Comparison of ENCODE assay signal across 13 cellular contexts in genomic region chr1:86504130-86504479, GRCh38. TPM values are rescaled to one million over a fixed set of nuclear protein-coding genes. Genes with fewer than 3 reads are reported as not detected.
DNase-seq lines count a peak whose midpoint lies in the region; ATAC-seq and TF ChIP-seq lines count a peak whose summit lies in the region.
"Had no signal": no experiment of that assay in that cellular context is flagged by ENCODE, and none has a peak within 500 bp of the region (broad histone marks: within the 10 kb centered on the region; RNA-seq: fewer than 3 reads in every experiment).

No MANE protein-coding gene starts in this region.

- H3K36me3 ChIP-seq in endodermal cell (ENCODE audit: control insufficient read depth, insufficient read depth, low read length), result no peaks in the 10 kb centered on the region
- H3K36me3 ChIP-seq in upper lobe of left lung, result no peaks in the 10 kb centered on the region

- CTCF ChIA-PET in activated CD4-positive, alpha-beta T cell treated with anti-CD3 and anti-CD28 coated beads for 36 hours (lab: Charles Lee), result interaction anchor here (0.6 to 3.5 kb wide), 10 partner anchors 12 to 578 kb away, joined by 3 to 18 read pairs (median 4); partner anchors contain the start of gene SH3GLB1

- no peak for TF ChIP-seq CTCF in endodermal cell (conservative IDR thresholded peaks at IDR 0.05)
- no peak for TF ChIP-seq CTCF in upper lobe of left lung (IDR thresholded peaks at IDR 0.05)

- TF ChIP-seq POLR2A in upper lobe of left lung (IDR thresholded peaks at IDR 0.05), result no peak

- H3K9me3 ChIP-seq in endodermal cell (ENCODE audit: control insufficient read depth, low read length) (peaks cover 3% of the 10 kb centered on the region), upper lobe of left lung (no peaks in the 10 kb centered on the region)

- POLR2A ChIA-PET in activated CD4-positive, alpha-beta T cell treated with anti-CD3 and anti-CD28 coated beads for 36 hours (lab: Charles Lee), result no interaction called here

- no peak overlapping the region for H3K9ac ChIP-seq in endodermal cell (ENCODE audit: extremely low read depth, low read length, poor library complexity, severe bottlenecking)

- peak; percentile 24 for ATAC-seq in activated CD4-positive, alpha-beta T cell treated with anti-CD3 and anti-CD28 coated beads for 36 hours
- ATAC-seq in upper lobe of left lung (ENCODE audit: low FRiP score in 2 of 2), result peak; percentile 16 to 74
- ATAC-seq: HCT116 had no signal

- H3K27ac Mint-ChIP-seq in activated CD4-positive, alpha-beta T cell treated with anti-CD3 and anti-CD28 coated beads for 36 hours, result no peak overlapping the region
- peak overlapping the region; percentile 99 for H3K27ac Mint-ChIP-seq in endodermal cell

- no peak overlapping the region for H3K4me3 Mint-ChIP-seq in activated CD4-positive, alpha-beta T cell treated with anti-CD3 and anti-CD28 coated beads for 36 hours
- peak overlapping the region; percentile 80 for H3K4me3 Mint-ChIP-seq in endodermal cell

- peaks cover 7% of the 10 kb centered on the region for H3K27me3 Mint-ChIP-seq in activated CD4-positive, alpha-beta T cell treated with anti-CD3 and anti-CD28 coated beads for 36 hours
- no peaks in the 10 kb centered on the region for H3K27me3 Mint-ChIP-seq in endodermal cell (ENCODE audit: insufficient read depth)

- WGBS in endodermal cell (ENCODE audit: insufficient coverage in 1 of 2, insufficient read length in 1 of 2), 2 experiments, result 87% methylated on average over 9 of the region's 9 CpGs; no CpG with 5 or more reads in 1 of the 2 experiments
- WGBS in upper lobe of left lung, 2 donors, result 38 to 49% methylated on average over 9 of the region's 9 CpGs

- H3K4me1 Mint-ChIP-seq in activated CD4-positive, alpha-beta T cell treated with anti-CD3 and anti-CD28 coated beads for 36 hours, result peaks cover 5% of the 10 kb centered on the region
- H3K4me1 Mint-ChIP-seq in endodermal cell, result peaks cover 43% of the 10 kb centered on the region

- TF ChIP-seq EP300 in upper lobe of left lung (IDR thresholded peaks at IDR 0.05), result peak in 1 of 4 donors; percentile 35

- H3K27me3 ChIP-seq in endodermal cell (ENCODE audit: control insufficient read depth, insufficient read depth, low read length, poor library complexity, severe bottlenecking) (no peaks in the 10 kb centered on the region), upper lobe of left lung (no peaks in the 10 kb centered on the region)

- no peaks in the 10 kb centered on the region for H3K36me3 Mint-ChIP-seq in activated CD4-positive, alpha-beta T cell treated with anti-CD3 and anti-CD28 coated beads for 36 hours (ENCODE audit: low read depth)
- no peaks in the 10 kb centered on the region for H3K36me3 Mint-ChIP-seq in endodermal cell (ENCODE audit: low read depth)

- intact Hi-C loops in activated CD4-positive, alpha-beta T cell treated with anti-CD3 and anti-CD28 coated beads for 36 hours (cut with DNase I, micrococcal nuclease), result loop anchor here (5.0 to 10.0 kb wide), 4 partner anchors 107 to 581 kb away; partner anchors contain the start of gene ODF2L (in 2 of the 2)

- H3K27ac ChIP-seq in endodermal cell (ENCODE audit: low read depth, low read length) (no peak overlapping the region), upper lobe of left lung (peak overlapping the region; percentile 39 to 81 (median 57))

- H3K4me3 ChIP-seq in endodermal cell (ENCODE audit: low read length) (no peak overlapping the region), upper lobe of left lung (peak overlapping the region in 3 of 4 donors; percentile 13 to 46 (median 34))

- no peak for DNase-seq in activated CD4-positive, alpha-beta T cell treated with anti-CD3 and anti-CD28 coated beads for 36 hours
- DNase-seq in activated CD4-positive, alpha-beta T cell treated with anti-CD3 and anti-CD28 coated beads, Interleukin-2, amount 50 U/mL, for 48 hours, result no peak
- DNase-seq in endodermal cell (peak; percentile 59), medulla oblongata (ENCODE audit: extremely low spot score) (peak; percentile 52), upper lobe of left lung (peak in 1 of 2 donors; percentile 65), A172 (ENCODE audit: low spot score) (no peak), HCEC 1CT (no peak)
- DNase-seq in activated CD4-positive, alpha-beta T cell treated with anti-CD3 and anti-CD28 coated beads for 4 hours, result no peak
- DNase-seq: activated effector memory CD4-positive, alpha-beta T cell treated with Interleukin-2 at 50 U/mL for 16 hours; NCI-H1092 had no signal

- H3K4me1 ChIP-seq in endodermal cell (ENCODE audit: control insufficient read depth, insufficient read depth, low read length) (peaks cover 15% of the 10 kb centered on the region), upper lobe of left lung (peaks cover 0 to 36% (median 12%) of the 10 kb centered on the region in 4 donors)

- no peaks in the 10 kb centered on the region for H3K9me3 Mint-ChIP-seq in activated CD4-positive, alpha-beta T cell treated with anti-CD3 and anti-CD28 coated beads for 36 hours (ENCODE audit: low read depth)
- no peaks in the 10 kb centered on the region for H3K9me3 Mint-ChIP-seq in endodermal cell

RNA-seq across cellular contexts. Expression of gene CLCA1, which starts 35.4 kb away (rescaled TPM):
- not detected for total RNA-seq in activated CD4-positive, alpha-beta T cell treated with anti-CD3 and anti-CD28 coated beads for 36 hours
- total RNA-seq in endodermal cell (under 1 TPM; 0.24 to 0.60 TPM), upper lobe of left lung (under 1 TPM in 2 of 6 donors, not detected in 4; 0.11 to 0.27 TPM)
- 0.11 TPM for polyA plus RNA-seq in endodermal cell (2013, experiment 1 of 2)
- not detected for polyA plus RNA-seq in endodermal cell (2013, experiment 2 of 2)
- not detected in 2 replicates for total RNA-seq in A172 (2014; rRNA removed; shearing (Covaris generic))
- total RNA-seq: A673, skeletal muscle tissue had no signal

RNA-seq across cellular contexts. Expression of gene CLCA4, which starts 42.8 kb away (rescaled TPM):
- not detected for total RNA-seq in activated CD4-positive, alpha-beta T cell treated with anti-CD3 and anti-CD28 coated beads for 36 hours
- not detected for total RNA-seq in endodermal cell
- not detected for polyA plus RNA-seq in endodermal cell (2013, experiment 1 of 2)
- not detected for polyA plus RNA-seq in endodermal cell (2013, experiment 2 of 2)
- 1 to 10 TPM in 1 of 6 donors, not detected in 5; 1.0 TPM for total RNA-seq in upper lobe of left lung
- not detected in 2 replicates for total RNA-seq in A172 (2014; rRNA removed; shearing (Covaris generic))
- total RNA-seq: A673, skeletal muscle tissue had no signal

Comparison
In these comparisons a context has a peak if more than half of its experiments do, and no peak if none do; other contexts are left out.
1. DNase-seq: peak in endodermal cell (single experiment) and medulla oblongata (single experiment); none in activated CD4-positive, alpha-beta T cell treated with anti-CD3 and anti-CD28 coated beads for 36 hours (single experiment), activated CD4-positive, alpha-beta T cell treated with anti-CD3 and anti-CD28 coated beads, Interleukin-2, amount 50 U/mL, for 48 hours (0 of 2), A172 (single experiment), HCEC 1CT (single experiment) and activated CD4-positive, alpha-beta T cell treated with anti-CD3 and anti-CD28 coated beads for 4 hours (0 of 2).